In the genomic region with DNA sequence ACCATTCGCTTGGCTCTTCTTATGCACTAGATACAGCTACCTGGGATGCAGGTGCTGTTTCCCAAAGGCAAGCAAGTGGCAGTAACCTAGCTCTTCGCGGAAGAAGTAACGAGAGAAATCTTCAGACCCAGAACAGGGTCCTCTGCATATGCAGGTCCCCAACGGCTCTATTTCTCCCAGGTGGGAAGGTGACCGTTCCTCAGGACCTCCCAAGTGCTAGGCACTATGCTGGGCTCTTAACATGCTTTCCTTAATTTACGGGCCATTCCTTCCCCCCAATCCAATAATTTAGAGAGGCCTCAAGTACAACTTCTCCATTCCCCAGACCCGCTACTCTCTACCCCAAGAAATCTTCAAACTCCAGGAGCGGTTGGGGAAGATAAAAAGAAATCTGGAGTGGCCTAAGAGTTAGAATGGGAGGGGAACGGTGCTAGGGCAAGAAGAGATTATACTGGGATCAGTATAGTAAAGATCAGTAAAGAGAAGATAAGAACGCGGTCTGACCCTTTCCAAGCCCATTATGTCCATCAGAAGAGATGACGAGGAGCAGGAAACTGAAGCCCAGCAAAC, we compare ENCODE assay signal across 8 cellular contexts. TPM values are rescaled to one million over a fixed set of nuclear protein-coding genes. Genes with fewer than 3 reads are reported as not detected.
DNase-seq lines count a peak whose midpoint lies in the region; ATAC-seq, FAIRE-seq and TF ChIP-seq lines count a peak whose summit lies in the region.

No MANE protein-coding gene starts in this region.

- no peak for DNase-seq in T-helper 2 cell treated with Interferon-gamma antibody and Interleukin-4, amounts not matched to agents 5 μg/mL and 100 μg/mL, for 36 hours (ENCODE audit: low spot score)
- DNase-seq in T-helper 2 cell = no peak
- no peak for DNase-seq in activated T-helper 2 cell treated with anti-CD3 and anti-CD28 coated beads, Interferon-gamma antibody, Interleukin-2, Interleukin-4, amounts not matched to agents 10 μg/mL and 5 μg/mL and 100 μg/mL, durations not matched to agents 14 hours and 24 hours and 36 hours (ENCODE audit: low spot score)
- DNase-seq in keratinocyte (ENCODE audit: low read depth, low spot score) = no peak
- no peak for DNase-seq in A172 (ENCODE audit: low spot score)
- no peak for DNase-seq in activated CD4-positive, CD25-positive, alpha-beta regulatory T cell treated with anti-CD3 and anti-CD28 coated beads, Interleukin-2, amount 50 U/mL, for 72 hours

- peaks cover 25% of the 10 kb centered on the region for H3K4me1 ChIP-seq in keratinocyte (ENCODE audit: control insufficient read depth, extremely low read depth, insufficient read depth, low read length)

- no peak for FAIRE-seq in keratinocyte (lab: Jason Lieb, UNC)

- peaks cover 28% of the 10 kb centered on the region for H3K36me3 Mint-ChIP-seq in T-helper 2 cell treated with Interferon-gamma antibody and Interleukin-4, amounts not matched to agents 5 μg/mL and 100 μg/mL, for 36 hours (ENCODE audit: low read depth)
- peaks cover 31% of the 10 kb centered on the region for H3K36me3 Mint-ChIP-seq in activated T-helper 2 cell treated with anti-CD3 and anti-CD28 coated beads, Interferon-gamma antibody, Interleukin-2, Interleukin-4, amounts not matched to agents 10 μg/mL and 5 μg/mL and 100 μg/mL, durations not matched to agents 14 hours and 24 hours and 36 hours (ENCODE audit: low read depth)

- H3K79me2 ChIP-seq in keratinocyte (ENCODE audit: control insufficient read depth, insufficient read depth, low read length) = peaks cover 44% of the 10 kb centered on the region

- no peaks in the 10 kb centered on the region for H3K9me3 Mint-ChIP-seq in T-helper 2 cell treated with Interferon-gamma antibody and Interleukin-4, amounts not matched to agents 5 μg/mL and 100 μg/mL, for 36 hours
- no peaks in the 10 kb centered on the region for H3K9me3 Mint-ChIP-seq in activated T-helper 2 cell treated with anti-CD3 and anti-CD28 coated beads, Interferon-gamma antibody, Interleukin-2, Interleukin-4, amounts not matched to agents 10 μg/mL and 5 μg/mL and 100 μg/mL, durations not matched to agents 14 hours and 24 hours and 36 hours

- no peaks in the 10 kb centered on the region for H3K9me1 ChIP-seq in keratinocyte (ENCODE audit: control insufficient read depth, extremely low read depth, insufficient read depth, low read length)

- H3K4me3 ChIP-seq in keratinocyte (ENCODE audit: control insufficient read depth in 2 of 3, extremely low read depth in 1 of 3, insufficient read depth in 2 of 3, low read depth in 1 of 3, low read length in 3 of 3) = peak overlapping the region; percentile 70 to 96 (median 87)

- H3K27me3 Mint-ChIP-seq in T-helper 2 cell treated with Interferon-gamma antibody and Interleukin-4, amounts not matched to agents 5 μg/mL and 100 μg/mL, for 36 hours (ENCODE audit: low read depth) = no peaks in the 10 kb centered on the region
- H3K27me3 Mint-ChIP-seq in activated T-helper 2 cell treated with anti-CD3 and anti-CD28 coated beads, Interferon-gamma antibody, Interleukin-2, Interleukin-4, amounts not matched to agents 10 μg/mL and 5 μg/mL and 100 μg/mL, durations not matched to agents 14 hours and 24 hours and 36 hours (ENCODE audit: low read depth) = no peaks in the 10 kb centered on the region

- peak overlapping the region; percentile 85 for H3K9ac ChIP-seq in keratinocyte (ENCODE audit: control insufficient read depth, extremely low read depth, insufficient read depth, low read length)

- intact Hi-C loops in activated T-helper 2 cell treated with anti-CD3 and anti-CD28 coated beads, Interferon-gamma antibody, Interleukin-2, Interleukin-4, amounts not matched to agents 10 μg/mL and 5 μg/mL and 100 μg/mL, durations not matched to agents 14 hours and 24 hours and 36 hours (cut with micrococcal nuclease) = loop anchor here (1.0 to 10.0 kb wide), 6 partner anchors 21 to 1998 kb away; partner anchors contain the start of genes CC2D1B, KTI12, NRDC and ORC1

- peaks cover 38% of the 10 kb centered on the region for H3K4me1 Mint-ChIP-seq in T-helper 2 cell treated with Interferon-gamma antibody and Interleukin-4, amounts not matched to agents 5 μg/mL and 100 μg/mL, for 36 hours (ENCODE audit: low read depth)
- H3K4me1 Mint-ChIP-seq in activated T-helper 2 cell treated with anti-CD3 and anti-CD28 coated beads, Interferon-gamma antibody, Interleukin-2, Interleukin-4, amounts not matched to agents 10 μg/mL and 5 μg/mL and 100 μg/mL, durations not matched to agents 14 hours and 24 hours and 36 hours (ENCODE audit: low read depth) = peaks cover 43% of the 10 kb centered on the region

- peaks cover 0 to 3% of the 10 kb centered on the region in 2 experiments for H3K36me3 ChIP-seq in keratinocyte (ENCODE audit: control insufficient read depth in 2 of 2, extremely low read depth in 1 of 2, insufficient read depth in 2 of 2, low read length in 2 of 2)

- TF ChIP-seq CTCF in keratinocyte (optimal IDR thresholded peaks at IDR 0.05 in 1 of 3, IDR thresholded peaks at IDR 0.05 in 1 of 3, conservative IDR thresholded peaks at IDR 0.05 in 1 of 3; ENCODE audit: extremely low read depth in 1 of 3, insufficient read depth in 2 of 3, low read length in 3 of 3) = no peak

- H3K27ac ChIP-seq in keratinocyte (ENCODE audit: control insufficient read depth, insufficient read depth, low read length) (peak overlapping the region; percentile 93), temporal lobe (ENCODE audit: low read depth, low read length) (peak overlapping the region; percentile 83)

- H3K27ac Mint-ChIP-seq in T-helper 2 cell treated with Interferon-gamma antibody and Interleukin-4, amounts not matched to agents 5 μg/mL and 100 μg/mL, for 36 hours = peak overlapping the region; percentile 99
- H3K27ac Mint-ChIP-seq in activated T-helper 2 cell treated with anti-CD3 and anti-CD28 coated beads, Interferon-gamma antibody, Interleukin-2, Interleukin-4, amounts not matched to agents 10 μg/mL and 5 μg/mL and 100 μg/mL, durations not matched to agents 14 hours and 24 hours and 36 hours = peak overlapping the region; percentile 94

- dilution Hi-C loops in keratinocyte (cut with MboI; ENCODE audit: extremely low pct_ligation_motif_present, low sequenced_read_pairs) = no loop called here

- H3K4me3 Mint-ChIP-seq in T-helper 2 cell treated with Interferon-gamma antibody and Interleukin-4, amounts not matched to agents 5 μg/mL and 100 μg/mL, for 36 hours = peak overlapping the region; percentile 100
- H3K4me3 Mint-ChIP-seq in activated T-helper 2 cell treated with anti-CD3 and anti-CD28 coated beads, Interferon-gamma antibody, Interleukin-2, Interleukin-4, amounts not matched to agents 10 μg/mL and 5 μg/mL and 100 μg/mL, durations not matched to agents 14 hours and 24 hours and 36 hours (ENCODE audit: low read depth) = peak overlapping the region; percentile 97

- H4K20me1 ChIP-seq in keratinocyte (ENCODE audit: control insufficient read depth, extremely low read depth, insufficient read depth, low read length) = no peaks in the 10 kb centered on the region

- ATAC-seq in GM18909 (IDR thresholded peaks at IDR 0.05; ENCODE audit: poor library complexity, unreplicated experiment) = no peak

- peak overlapping the region; percentile 79 for H3K4me2 ChIP-seq in keratinocyte (ENCODE audit: control insufficient read depth, extremely low read depth, insufficient read depth, low read depth, low read length)

- H2AFZ ChIP-seq in keratinocyte (ENCODE audit: control insufficient read depth, low read length) = peak overlapping the region; percentile 76

- H3K9me3 ChIP-seq in keratinocyte (ENCODE audit: control insufficient read depth, low read depth, low read length) = no peaks in the 10 kb centered on the region

- no peaks in the 10 kb centered on the region for H3K27me3 ChIP-seq in keratinocyte (ENCODE audit: control insufficient read depth, extremely low read depth, insufficient read depth, low read length)

RNA-seq across cellular contexts. Expression of gene TXNDC12, which starts 0.4 kb away (rescaled TPM):
- total RNA-seq in activated T-helper 2 cell treated with anti-CD3 and anti-CD28 coated beads, Interferon-gamma antibody, Interleukin-2, Interleukin-4, amounts not matched to agents 10 μg/mL and 5 μg/mL and 100 μg/mL, durations not matched to agents 14 hours and 24 hours and 36 hours = 43.1 and 44.9 TPM in 2 replicates
- 26.5 to 28.2 TPM (median 26.5 TPM) in 3 replicates for polyA plus RNA-seq in keratinocyte
- polyA plus RNA-seq in keratinocyte (2011; ENCODE audit: low read depth) = 28.6 TPM
- 22.8 and 23.9 TPM in 2 replicates for polyA plus RNA-seq in keratinocyte (2011; cell fraction: cytosol; rRNA removed)
- polyA plus RNA-seq in keratinocyte (2011; cell fraction: nucleus; rRNA removed) = 20.7 and 22.9 TPM in 2 replicates
- polyA plus RNA-seq in keratinocyte (2012; ENCODE audit: low replicate concordance) = 39.5 and 42.1 TPM in 2 replicates
- polyA minus RNA-seq in keratinocyte = 11.0 to 15.2 TPM (median 12.3 TPM) in 3 replicates
- 90.0 TPM for polyA minus RNA-seq in keratinocyte (2011; cell fraction: cytosol; rRNA and poly(A)+ RNA removed)
- polyA minus RNA-seq in keratinocyte (2011; cell fraction: nucleus; rRNA and poly(A)+ RNA removed) = 12.3 and 12.5 TPM in 2 replicates
- 14.3 TPM for total RNA-seq in temporal lobe
- 48.3 and 50.6 TPM in 2 replicates for total RNA-seq in A172 (2014; rRNA removed; shearing (Covaris generic))

RNA-seq across cellular contexts. Expression of gene BTF3L4, which starts 1.5 kb away (rescaled TPM):
- total RNA-seq in activated T-helper 2 cell treated with anti-CD3 and anti-CD28 coated beads, Interferon-gamma antibody, Interleukin-2, Interleukin-4, amounts not matched to agents 10 μg/mL and 5 μg/mL and 100 μg/mL, durations not matched to agents 14 hours and 24 hours and 36 hours = 40.8 and 43.1 TPM in 2 replicates
- polyA plus RNA-seq in keratinocyte = 31.8 to 55.4 TPM (median 35.8 TPM) in 3 replicates
- polyA plus RNA-seq in keratinocyte (2011; ENCODE audit: low read depth) = 64.1 TPM
- 32.9 and 65.9 TPM in 2 replicates for polyA plus RNA-seq in keratinocyte (2011; cell fraction: cytosol; rRNA removed)
- polyA plus RNA-seq in keratinocyte (2011; cell fraction: nucleus; rRNA removed) = 24.1 and 33.0 TPM in 2 replicates
- 33.9 and 49.9 TPM in 2 replicates for polyA plus RNA-seq in keratinocyte (2012; ENCODE audit: low replicate concordance)
- polyA minus RNA-seq in keratinocyte = 6.0 to 30.2 TPM (median 18.9 TPM) in 3 replicates
- polyA minus RNA-seq in keratinocyte (2011; cell fraction: cytosol; rRNA and poly(A)+ RNA removed) = 22.8 TPM
- 8.8 and 16.3 TPM in 2 replicates for polyA minus RNA-seq in keratinocyte (2011; cell fraction: nucleus; rRNA and poly(A)+ RNA removed)
- total RNA-seq in temporal lobe = 112 TPM
- 62.7 and 72.4 TPM in 2 replicates for total RNA-seq in A172 (2014; rRNA removed; shearing (Covaris generic))

RNA-seq across cellular contexts. Expression of gene KTI12, which starts 21.0 kb away (rescaled TPM):
- 16.5 and 18.3 TPM in 2 replicates for total RNA-seq in activated T-helper 2 cell treated with anti-CD3 and anti-CD28 coated beads, Interferon-gamma antibody, Interleukin-2, Interleukin-4, amounts not matched to agents 10 μg/mL and 5 μg/mL and 100 μg/mL, durations not matched to agents 14 hours and 24 hours and 36 hours
- 7.4 to 11.9 TPM (median 8.1 TPM) in 3 replicates for polyA plus RNA-seq in keratinocyte
- 3.8 TPM for polyA plus RNA-seq in keratinocyte (2011; ENCODE audit: low read depth)
- polyA plus RNA-seq in keratinocyte (2011; cell fraction: cytosol; rRNA removed) = 7.9 and 9.1 TPM in 2 replicates
- polyA plus RNA-seq in keratinocyte (2011; cell fraction: nucleus; rRNA removed) = 8.5 and 10.2 TPM in 2 replicates
- 7.2 and 11.1 TPM in 2 replicates for polyA plus RNA-seq in keratinocyte (2012; ENCODE audit: low replicate concordance)
- polyA minus RNA-seq in keratinocyte = 4.7 to 7.6 TPM (median 7.1 TPM) in 3 replicates
- 4.2 TPM for polyA minus RNA-seq in keratinocyte (2011; cell fraction: cytosol; rRNA and poly(A)+ RNA removed)
- 4.1 and 5.0 TPM in 2 replicates for polyA minus RNA-seq in keratinocyte (2011; cell fraction: nucleus; rRNA and poly(A)+ RNA removed)
- 5.2 TPM for total RNA-seq in temporal lobe
- total RNA-seq in A172 (2014; rRNA removed; shearing (Covaris generic)) = 6.8 and 8.2 TPM in 2 replicates
